Comparison of ENCODE assay signal across 16 cellular contexts in genomic region chr1:244735854-244736561, GRCh38.
A peak's percentile ranks its signal among the peaks of the same experiment; 100 is the strongest.
DNase-seq lines count a peak whose midpoint lies in the region; TF ChIP-seq lines count a peak whose summit lies in the region.
"Had no signal": no experiment of that assay in that cellular context is flagged by ENCODE, and none has a peak within 500 bp of the region (broad histone marks: within the 10 kb centered on the region; RNA-seq: fewer than 3 reads in every experiment).

No MANE protein-coding gene starts in this region.

- peak overlapping the region; percentile 49 for H3K27ac ChIP-seq in mammary epithelial cell (ENCODE audit: insufficient read depth, low read depth, low read length)
- no peak overlapping the region for H3K27ac ChIP-seq in osteoblast (ENCODE audit: low read depth, low read length)
- H3K27ac ChIP-seq: lower lobe of right lung, parathyroid adenoma, sigmoid colon, stomach had no signal

- H3K36me3 ChIP-seq in mammary epithelial cell (ENCODE audit: insufficient read depth, low read length) (no peaks in the 10 kb centered on the region), osteoblast (ENCODE audit: insufficient read depth, low read length) (no peaks in the 10 kb centered on the region)
- H3K36me3 ChIP-seq: lower lobe of right lung, sigmoid colon, stomach had no signal

- H3K4me3 ChIP-seq in mammary epithelial cell (replicated peaks in 1 of 3; ENCODE audit: insufficient read depth in 1 of 3, low read depth in 2 of 3, low read length in 3 of 3) (no peak overlapping the region), osteoblast (ENCODE audit: insufficient read depth, low read length) (no peak overlapping the region)
- H3K4me3 ChIP-seq: lower lobe of right lung, sigmoid colon, stomach had no signal

- WGBS in mammary epithelial cell (ENCODE audit: low coverage, missing lambda C conversion rate) = 95% methylated on average over 10 of the region's 10 CpGs

- CTCF ChIA-PET in mammary epithelial cell (lab: Charles Lee; ENCODE audit: low non-redundant PET) = no interaction called here

- H3K9me3 ChIP-seq in mammary epithelial cell (replicated peaks; ENCODE audit: insufficient read depth, low read length) (peaks cover 16% of the 10 kb centered on the region), osteoblast (ENCODE audit: low read depth, low read length) (no peaks in the 10 kb centered on the region)
- H3K9me3 ChIP-seq: lower lobe of right lung, sigmoid colon had no signal

- dilution Hi-C loops in mammary epithelial cell (cut with HindIII; ENCODE audit: low sequenced_read_pairs) = no loop called here

- no peak overlapping the region for H3K9ac ChIP-seq in mammary epithelial cell (ENCODE audit: insufficient read depth, low read length)
- H3K9ac ChIP-seq: parathyroid adenoma had no signal

- intact Hi-C loops in mammary epithelial cell (cut with micrococcal nuclease) = no loop called here
- intact Hi-C loops in cardiac septum (cut with DNase I) = no loop called here

- no peak overlapping the region for H3K4me2 ChIP-seq in mammary epithelial cell (ENCODE audit: insufficient read depth, low read depth, low read length)
- no peak overlapping the region for H3K4me2 ChIP-seq in osteoblast (ENCODE audit: insufficient read depth, low read length)

- BruUV-seq in mammary epithelial cell (replicated peaks; lab: Mats Ljungman, UMichigan) = no TSS peak

- no peaks in the 10 kb centered on the region for H3K79me2 ChIP-seq in mammary epithelial cell (ENCODE audit: insufficient read depth, low read length)
- no peaks in the 10 kb centered on the region for H3K79me2 ChIP-seq in osteoblast (ENCODE audit: insufficient read depth, low read length)
- H3K79me2 ChIP-seq: parathyroid adenoma had no signal

- H4K20me1 ChIP-seq in mammary epithelial cell (ENCODE audit: insufficient read depth, low read length) (no peaks in the 10 kb centered on the region), osteoblast (ENCODE audit: insufficient read depth, low read length) (no peaks in the 10 kb centered on the region)

- no peaks in the 10 kb centered on the region for H3K27me3 ChIP-seq in mammary epithelial cell (ENCODE audit: insufficient read depth, low read length)
- no peaks in the 10 kb centered on the region for H3K27me3 ChIP-seq in osteoblast (ENCODE audit: insufficient read depth, low read length)
- H3K27me3 ChIP-seq: sigmoid colon had no signal

- H2AFZ ChIP-seq in mammary epithelial cell (ENCODE audit: low read depth, low read length) = peak overlapping the region; percentile 48
- peak overlapping the region; percentile 23 for H2AFZ ChIP-seq in osteoblast (ENCODE audit: low read length)
- H2AFZ ChIP-seq: parathyroid adenoma had no signal

- in situ Hi-C loops in mammary epithelial cell (cut with MboI; ENCODE audit: low sequenced_read_pairs in 2 of 2) = no loop called here
- in situ Hi-C loops in G401 (cut with HindIII; ENCODE audit: low sequenced_read_pairs) = no loop called here

- peaks cover 7% of the 10 kb centered on the region for H3K4me1 ChIP-seq in mammary epithelial cell (ENCODE audit: insufficient read depth, low read length)
- no peaks in the 10 kb centered on the region for H3K4me1 ChIP-seq in osteoblast (ENCODE audit: insufficient read depth, low read length)

- TF ChIP-seq CTCF in mammary epithelial cell (conservative IDR thresholded peaks at IDR 0.05 in 1 of 2, IDR thresholded peaks at IDR 0.05 in 1 of 2; ENCODE audit: extremely low read depth in 1 of 2, insufficient read depth in 1 of 2, low read depth in 1 of 2, low read length in 2 of 2) (no peak), osteoblast (IDR thresholded peaks at IDR 0.05; ENCODE audit: extremely low read depth, low read depth, low read length) (no peak)

- DNase-seq in ELR (ENCODE audit: low read depth) (peak; percentile 50), M059J (ENCODE audit: low read depth) (peak; percentile 38), mammary epithelial cell (peak; percentile 46), osteoblast (ENCODE audit: insufficient read length, low spot score, missing footprints) (no peak), cardiac septum (ENCODE audit: low spot score) (no peak), CD1c-positive myeloid dendritic cell (ENCODE audit: extremely low spot score) (no peak), G401 (ENCODE audit: low spot score) (no peak), superior temporal gyrus (ENCODE audit: extremely low spot score) (no peak)
- DNase-seq: activated CD8-positive, alpha-beta T cell treated with anti-CD3 and anti-CD28 coated beads, Interleukin-2, amount 10 ng/mL, durations not matched to agents 7 days and 5 days; head of caudate nucleus; lower lobe of right lung; naive B cell; NCI-H187; sigmoid colon; stomach had no signal

Comparison
In these comparisons a context has a peak if more than half of its experiments do, and no peak if none do; other contexts are left out.
1. DNase-seq: peak in ELR (single experiment), M059J (single experiment) and mammary epithelial cell (single experiment); none in osteoblast (single experiment), cardiac septum (single experiment), CD1c-positive myeloid dendritic cell (single experiment), G401 (single experiment) and superior temporal gyrus (single experiment).